ENCODE assay signal across 8 cellular contexts in the genomic region with DNA sequence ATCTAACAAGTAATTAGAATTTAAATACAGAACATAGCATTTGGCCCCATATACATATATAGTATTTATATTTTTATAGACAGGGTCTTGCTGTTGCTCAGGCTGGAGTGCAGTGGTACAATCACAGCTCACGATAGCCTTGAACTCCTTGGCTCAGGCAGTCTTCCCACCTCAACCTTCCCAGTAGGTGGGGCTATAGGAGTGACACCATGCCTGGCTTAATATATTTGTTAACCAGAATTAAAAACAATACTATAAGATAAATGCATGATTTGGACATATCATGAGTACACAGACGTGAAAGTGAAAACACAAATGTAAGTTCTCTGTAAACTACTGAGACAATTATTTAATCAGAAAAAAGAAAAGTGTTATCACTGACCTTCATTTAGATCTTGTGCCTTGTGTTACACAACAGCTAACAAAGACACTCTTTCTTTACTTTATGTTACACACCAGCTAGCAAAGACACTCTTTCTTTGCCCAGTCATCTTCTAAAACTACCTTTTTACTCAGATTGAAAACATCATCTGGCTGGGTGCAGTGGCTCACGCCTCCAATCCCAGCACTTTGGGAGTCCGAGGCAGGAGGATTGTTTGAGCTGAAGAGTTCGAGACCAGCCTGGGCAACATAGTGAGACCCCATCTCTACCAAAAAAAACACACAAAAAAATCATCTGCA. TPM values are rescaled to one million over a fixed set of nuclear protein-coding genes. Genes with fewer than 3 reads are reported as not detected.
A peak's percentile ranks its signal among the peaks of the same experiment; 100 is the strongest.
DNase-seq lines count a peak whose midpoint lies in the region; ATAC-seq and TF ChIP-seq lines count a peak whose summit lies in the region.

No MANE protein-coding gene starts in this region.

- DNase-seq in NCI-H1092 treated with DMSO at 0.1 percent for 48 hours (lab: John Stamatoyannopoulos, UW), result peak; percentile 20
- DNase-seq in NCI-H1092 (lab: John Stamatoyannopoulos, UW), result no peak
- peak; percentile 72 for DNase-seq in NAMALWA (ENCODE audit: low spot score)
- peak; percentile 65 for DNase-seq in choroid plexus epithelial cell (ENCODE audit: low read depth)
- no peak for DNase-seq in osteocyte (ENCODE audit: extremely low spot score, unreplicated experiment)
- no peak for DNase-seq in mucosa of gallbladder (ENCODE audit: low spot score)
- DNase-seq in UCSD-AML1 (lab: John Stamatoyannopoulos, UW; ENCODE audit: unreplicated experiment), result no peak

- H3K4me1 Mint-ChIP-seq in osteocyte (ENCODE audit: unreplicated experiment), result peaks cover 6% of the 10 kb centered on the region

- TF ChIP-seq CTCF in choroid plexus epithelial cell (conservative IDR thresholded peaks at IDR 0.05; ENCODE audit: low read depth, low read length) (peak; percentile 73), osteocyte (IDR thresholded peaks at IDR 0.05) (peak; percentile 45)

- no peak overlapping the region for H3K27ac Mint-ChIP-seq in osteocyte (ENCODE audit: unreplicated experiment)

- no peak overlapping the region for H3K4me3 Mint-ChIP-seq in osteocyte (ENCODE audit: unreplicated experiment)

- H3K4me3 ChIP-seq in choroid plexus epithelial cell (ENCODE audit: low read depth, low read length), result no peak overlapping the region

- no peak for ATAC-seq in HG02885 (IDR thresholded peaks at IDR 0.05; ENCODE audit: poor library complexity, unreplicated experiment)

- peaks cover 30% of the 10 kb centered on the region for H3K36me3 Mint-ChIP-seq in osteocyte (ENCODE audit: unreplicated experiment)

- H3K27me3 Mint-ChIP-seq in osteocyte (ENCODE audit: unreplicated experiment), result no peaks in the 10 kb centered on the region

- H3K9me3 Mint-ChIP-seq in osteocyte (ENCODE audit: unreplicated experiment), result no peaks in the 10 kb centered on the region

RNA-seq across cellular contexts. Expression of a gene that starts 22.6 kb away (rescaled TPM):
- total RNA-seq in osteocyte (57.1 and 62.2 TPM in 2 replicates), mucosa of gallbladder (62.8 TPM)

RNA-seq across cellular contexts. Expression of a gene that starts 30.2 kb away (rescaled TPM):
- total RNA-seq in osteocyte (21.8 and 23.2 TPM in 2 replicates), mucosa of gallbladder (18.6 TPM)

Comparison
In these comparisons a context has a peak if more than half of its experiments do, and no peak if none do; other contexts are left out.
1. DNase-seq: peak in NCI-H1092 treated with DMSO at 0.1 percent for 48 hours (single experiment), NAMALWA (single experiment) and choroid plexus epithelial cell (single experiment); none in NCI-H1092 (single experiment), osteocyte (single experiment), mucosa of gallbladder (single experiment) and UCSD-AML1 (single experiment).